9 cellular contexts compared by ENCODE assay signal in the genomic region with DNA sequence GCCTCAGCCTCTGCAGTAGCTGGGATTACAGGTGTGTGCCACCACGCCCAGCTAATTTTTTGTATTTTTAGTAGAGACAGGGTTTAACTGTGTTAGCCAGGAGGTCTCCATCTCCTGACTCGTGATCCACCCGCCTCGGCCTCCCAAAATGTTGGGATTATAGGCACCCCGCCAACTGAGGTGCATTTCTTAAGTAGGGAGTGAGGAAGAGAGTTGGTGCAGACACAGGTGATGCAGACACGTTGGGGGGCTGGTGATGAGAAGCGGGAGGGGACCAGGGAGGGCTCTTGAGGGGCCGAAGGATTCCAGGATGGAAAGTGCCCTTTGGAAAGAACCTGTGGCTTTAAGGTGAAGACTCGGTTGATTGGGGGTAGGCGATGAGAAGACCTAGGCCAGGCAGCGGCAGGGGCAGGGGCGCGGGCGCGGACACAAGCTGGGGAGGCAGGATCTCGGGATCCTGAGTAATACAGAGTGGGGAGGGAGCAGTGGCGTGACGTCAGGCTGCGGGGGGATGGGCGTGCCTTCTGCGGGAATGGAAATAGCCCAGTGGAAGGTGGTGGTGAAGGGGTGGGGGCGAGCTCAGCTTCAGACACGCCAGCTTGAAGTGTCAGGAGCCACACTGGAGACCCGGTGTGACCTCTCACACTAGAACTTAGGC. TPM values are rescaled to one million over a fixed set of nuclear protein-coding genes. Genes with fewer than 3 reads are reported as not detected.
A peak's percentile ranks its signal among the peaks of the same experiment; 100 is the strongest.
DNase-seq lines count a peak whose midpoint lies in the region; ATAC-seq, FAIRE-seq and TF ChIP-seq lines count a peak whose summit lies in the region.
"Had no signal": no experiment of that assay in that cellular context is flagged by ENCODE, and none has a peak within 500 bp of the region (broad histone marks: within the 10 kb centered on the region; RNA-seq: fewer than 3 reads in every experiment).

No MANE protein-coding gene starts in this region.

- CTCF ChIA-PET in endothelial cell of umbilical vein (lab: Charles Lee) = interaction anchor here (1.2 kb wide), 1 partner anchor 10 kb away, joined by 5 read pairs; no protein-coding TSS in a partner anchor

- H3K9ac ChIP-seq in endothelial cell of umbilical vein (replicated peaks; ENCODE audit: extremely low read depth, insufficient read depth, low read length) = no peak overlapping the region

- BruUV-seq in endothelial cell of umbilical vein (replicated peaks; lab: Mats Ljungman, UMichigan) = no TSS peak

- peaks cover 2% of the 10 kb centered on the region for H4K20me1 ChIP-seq in endothelial cell of umbilical vein (replicated peaks; ENCODE audit: control insufficient read depth, extremely low read depth, insufficient read depth, low read length)

- H3K9me3 ChIP-seq in endothelial cell of umbilical vein (replicated peaks; ENCODE audit: control insufficient read depth, insufficient read depth, low read length) (no peaks in the 10 kb centered on the region), transverse colon (no peaks in the 10 kb centered on the region), BE2C (no peaks in the 10 kb centered on the region)

- peaks cover 24% of the 10 kb centered on the region for H3K79me2 ChIP-seq in endothelial cell of umbilical vein (ENCODE audit: control insufficient read depth, insufficient read depth, low read length)

- TF ChIP-seq CTCF in endothelial cell of umbilical vein (IDR thresholded peaks at IDR 0.05; ENCODE audit: extremely low read depth in 1 of 2, insufficient read depth in 1 of 2, low read depth in 1 of 2, low read length in 2 of 2) (no peak), mesothelial cell of epicardium (IDR thresholded peaks at IDR 0.05; ENCODE audit: unreplicated experiment) (no peak), transverse colon (IDR thresholded peaks at IDR 0.05) (no peak), BE2C (IDR thresholded peaks at IDR 0.05; ENCODE audit: low read depth, low read length) (no peak)

- H3K4me2 ChIP-seq in endothelial cell of umbilical vein (ENCODE audit: insufficient read depth, low read length) = no peak overlapping the region

- H3K36me3 Mint-ChIP-seq in mesothelial cell of epicardium = no peaks in the 10 kb centered on the region
- peaks cover 19% of the 10 kb centered on the region for H3K36me3 Mint-ChIP-seq in activated T-cell treated with anti-CD3 and anti-CD28 coated beads, Interleukin-2, amount 50 U/mL, for 24 hours (ENCODE audit: low read depth)

- intact Hi-C loops in endothelial cell of umbilical vein (cut with micrococcal nuclease) (no loop called here), transverse colon (cut with DNase I; ENCODE audit: low total_unique reads) (no loop called here)

- dilution Hi-C loops in endothelial cell of umbilical vein (cut with MboI; ENCODE audit: extremely low pct_ligation_motif_present, low sequenced_read_pairs) = no loop called here

- H3K27me3 Mint-ChIP-seq in mesothelial cell of epicardium (ENCODE audit: low read depth) = peaks cover 3% of the 10 kb centered on the region
- no peaks in the 10 kb centered on the region for H3K27me3 Mint-ChIP-seq in activated T-cell treated with anti-CD3 and anti-CD28 coated beads, Interleukin-2, amount 50 U/mL, for 24 hours

- TF ChIP-seq EP300 in transverse colon (IDR thresholded peaks at IDR 0.05; ENCODE audit: low read depth) = no peak

- 29 to 59% methylated on average over 16 to 24 of the region's 24 CpGs for WGBS in transverse colon (ENCODE audit: low coverage in 1 of 2), 2 donors

- H3K27ac ChIP-seq in endothelial cell of umbilical vein (ENCODE audit: insufficient read depth, low read depth, low read length) = no peak overlapping the region
- no peak overlapping the region for H3K27ac ChIP-seq in transverse colon
- H3K27ac ChIP-seq: SK-N-MC had no signal

- DNase-seq in NCI-H2227 treated with DMSO at 0.1 percent for 48 hours (lab: John Stamatoyannopoulos, UW) (peak; percentile 59), endothelial cell of umbilical vein (ENCODE audit: low read depth, low spot score) (peak; percentile 59), mesothelial cell of epicardium (ENCODE audit: low spot score in 2 of 2, unreplicated experiment in 2 of 2) (no peak), transverse colon (peak; percentile 71), BE2C (no peak), SHP77 treated with DMSO at 0.1 percent for 48 hours (lab: John Stamatoyannopoulos, UW) (no peak)
- DNase-seq in activated T-cell treated with anti-CD3 and anti-CD28 coated beads, Interleukin-2, amount 50 U/mL, for 24 hours = no peak

- no peak overlapping the region for H3K4me3 ChIP-seq in endothelial cell of umbilical vein (replicated peaks in 1 of 3; ENCODE audit: insufficient read depth in 1 of 3, low read depth in 1 of 3, low read length in 3 of 3)
- H3K4me3 ChIP-seq in transverse colon = no peak overlapping the region
- no peak overlapping the region for H3K4me3 ChIP-seq in BE2C (ENCODE audit: low read depth, low read length)
- H3K4me3 ChIP-seq: SK-N-MC had no signal

- peaks cover 34% of the 10 kb centered on the region for H3K4me1 Mint-ChIP-seq in mesothelial cell of epicardium
- H3K4me1 Mint-ChIP-seq in activated T-cell treated with anti-CD3 and anti-CD28 coated beads, Interleukin-2, amount 50 U/mL, for 24 hours (ENCODE audit: low read depth) = peaks cover 33% of the 10 kb centered on the region

- in situ Hi-C loops in transverse colon (cut with MboI; ENCODE audit: low pct_ligation_motif_present in 1 of 4, low pct_unique_long_range_greater_than_20kb in 1 of 4, low sequenced_read_pairs in 3 of 4) = no loop called here

- no peak for ATAC-seq in HG03139 (IDR thresholded peaks at IDR 0.05; ENCODE audit: unreplicated experiment)

- H3K27me3 ChIP-seq in endothelial cell of umbilical vein (ENCODE audit: control insufficient read depth in 2 of 2, insufficient read depth in 2 of 2, low read length in 2 of 2) (no peaks in the 10 kb centered on the region), transverse colon (no peaks in the 10 kb centered on the region), BE2C (no peaks in the 10 kb centered on the region)

- H3K36me3 ChIP-seq in endothelial cell of umbilical vein (ENCODE audit: control insufficient read depth in 2 of 2, extremely low read depth in 1 of 2, insufficient read depth in 2 of 2, low read length in 2 of 2) (no peaks in the 10 kb centered on the region), transverse colon (no peaks in the 10 kb centered on the region), BE2C (peaks cover 4% of the 10 kb centered on the region; the same call in 1 of the 2 replicates)

- H3K4me1 ChIP-seq in endothelial cell of umbilical vein (ENCODE audit: control insufficient read depth, extremely low read depth, insufficient read depth, low read length) (peaks cover 12% of the 10 kb centered on the region), transverse colon (peaks cover 15 to 29% (median 21%) of the 10 kb centered on the region in 4 donors), BE2C (peaks cover 3% of the 10 kb centered on the region; the same call in 1 of the 2 replicates)

- no peak overlapping the region for H3K4me3 Mint-ChIP-seq in mesothelial cell of epicardium
- H3K4me3 Mint-ChIP-seq in activated T-cell treated with anti-CD3 and anti-CD28 coated beads, Interleukin-2, amount 50 U/mL, for 24 hours = no peak overlapping the region

- no peak for FAIRE-seq in endothelial cell of umbilical vein (lab: Jason Lieb, UNC)

- TF ChIP-seq POLR2A in endothelial cell of umbilical vein (IDR thresholded peaks at IDR 0.05; ENCODE audit: low read depth, low read length) (no peak), transverse colon (IDR thresholded peaks at IDR 0.05) (no peak)

- POLR2A ChIA-PET in endothelial cell of umbilical vein (lab: Charles Lee) = no interaction called here

- H2AFZ ChIP-seq in endothelial cell of umbilical vein (ENCODE audit: low read depth, low read length) = peak overlapping the region; percentile 15

- peak overlapping the region; percentile 14 for H3K27ac Mint-ChIP-seq in mesothelial cell of epicardium
- no peak overlapping the region for H3K27ac Mint-ChIP-seq in activated T-cell treated with anti-CD3 and anti-CD28 coated beads, Interleukin-2, amount 50 U/mL, for 24 hours

- no peaks in the 10 kb centered on the region for H3K9me1 ChIP-seq in endothelial cell of umbilical vein (replicated peaks; ENCODE audit: control insufficient read depth, extremely low read depth, insufficient read depth, low read length)

- H3K9me3 Mint-ChIP-seq in mesothelial cell of epicardium = no peaks in the 10 kb centered on the region
- H3K9me3 Mint-ChIP-seq in activated T-cell treated with anti-CD3 and anti-CD28 coated beads, Interleukin-2, amount 50 U/mL, for 24 hours = no peaks in the 10 kb centered on the region

RNA-seq across cellular contexts. Expression of gene ATP6V0C, which starts 2.5 kb away (rescaled TPM):
- 187 and 194 TPM in 2 replicates for total RNA-seq in endothelial cell of umbilical vein
- 122 and 146 TPM in 2 replicates for polyA plus RNA-seq in endothelial cell of umbilical vein
- polyA plus RNA-seq in endothelial cell of umbilical vein (2011; cell fraction: cytosol; rRNA removed) = 82.0 and 82.5 TPM in 2 replicates
- polyA plus RNA-seq in endothelial cell of umbilical vein (2011; cell fraction: nucleus; rRNA removed) = 37.3 and 44.2 TPM in 2 replicates
- 209 and 256 TPM in 2 replicates for polyA plus RNA-seq in endothelial cell of umbilical vein (2012)
- polyA minus RNA-seq in endothelial cell of umbilical vein = 31.4 and 43.3 TPM in 2 replicates
- 112 TPM for polyA minus RNA-seq in endothelial cell of umbilical vein (2011; cell fraction: cytosol; rRNA and poly(A)+ RNA removed)
- polyA minus RNA-seq in endothelial cell of umbilical vein (2011; cell fraction: nucleus; rRNA and poly(A)+ RNA removed) = 19.4 and 31.2 TPM in 2 replicates
- total RNA-seq in mesothelial cell of epicardium = 143 to 151 TPM (median 149 TPM) in 3 replicates
- total RNA-seq in transverse colon = 100 to 1,000 TPM; 101 to 237 (median 135) TPM
- 645 TPM for polyA plus RNA-seq in BE2C (2012; ENCODE audit: insufficient read depth, insufficient read length, low read depth)

RNA-seq across cellular contexts. Expression of gene AMDHD2, which starts 8.9 kb away (rescaled TPM):
- total RNA-seq in endothelial cell of umbilical vein (54.5 and 59.5 TPM in 2 replicates), mesothelial cell of epicardium (46.3 to 47.2 TPM (median 46.4 TPM) in 3 replicates), transverse colon (100 to 1,000 TPM in 1 of 4 donors, 10 to 100 TPM in 3; 30.2 to 115 (median 52.4) TPM)
- polyA plus RNA-seq in endothelial cell of umbilical vein = 39.4 and 58.2 TPM in 2 replicates
- 13.6 and 21.4 TPM in 2 replicates for polyA plus RNA-seq in endothelial cell of umbilical vein (2011; cell fraction: cytosol; rRNA removed)
- 188 and 225 TPM in 2 replicates for polyA plus RNA-seq in endothelial cell of umbilical vein (2011; cell fraction: nucleus; rRNA removed)
- polyA plus RNA-seq in endothelial cell of umbilical vein (2012) = 24.1 and 27.6 TPM in 2 replicates
- polyA minus RNA-seq in endothelial cell of umbilical vein = 22.5 and 34.3 TPM in 2 replicates
- polyA minus RNA-seq in endothelial cell of umbilical vein (2011; cell fraction: cytosol; rRNA and poly(A)+ RNA removed) = 14.8 TPM
- 46.0 and 79.6 TPM in 2 replicates for polyA minus RNA-seq in endothelial cell of umbilical vein (2011; cell fraction: nucleus; rRNA and poly(A)+ RNA removed)
- polyA plus RNA-seq in BE2C (2012; ENCODE audit: insufficient read depth, insufficient read length, low read depth) = 39.4 TPM

RNA-seq across cellular contexts. Expression of gene CEMP1, which starts 20.0 kb away (rescaled TPM):
- total RNA-seq in endothelial cell of umbilical vein = not detected in 2 replicates
- polyA plus RNA-seq in endothelial cell of umbilical vein = not detected in 2 replicates
- polyA plus RNA-seq in endothelial cell of umbilical vein (2011; cell fraction: cytosol; rRNA removed) = not detected in 2 replicates
- not detected in 2 replicates for polyA plus RNA-seq in endothelial cell of umbilical vein (2011; cell fraction: nucleus; rRNA removed)
- polyA plus RNA-seq in endothelial cell of umbilical vein (2012) = 1.1 TPM in 1 of 2 replicates, not detected in the other
- not detected in 2 replicates for polyA minus RNA-seq in endothelial cell of umbilical vein
- not detected for polyA minus RNA-seq in endothelial cell of umbilical vein (2011; cell fraction: cytosol; rRNA and poly(A)+ RNA removed)
- not detected in 2 replicates for polyA minus RNA-seq in endothelial cell of umbilical vein (2011; cell fraction: nucleus; rRNA and poly(A)+ RNA removed)
- total RNA-seq in mesothelial cell of epicardium = 0.75 to 1.7 TPM (median 1.1 TPM) in 3 replicates
- 1 to 10 TPM in 2 of 4 donors, not detected in 2; 1.9 to 3.1 TPM for total RNA-seq in transverse colon
- polyA plus RNA-seq in BE2C (2012; ENCODE audit: insufficient read depth, insufficient read length, low read depth) = 4.7 TPM

RNA-seq across cellular contexts. Expression of gene PDPK1, which starts 26.6 kb away (rescaled TPM):
- total RNA-seq in endothelial cell of umbilical vein (37.3 and 40.8 TPM in 2 replicates), mesothelial cell of epicardium (40.4 to 44.6 TPM (median 42.7 TPM) in 3 replicates), transverse colon (10 to 100 TPM; 39.6 to 96.9 (median 69.5) TPM)
- 19.9 and 22.4 TPM in 2 replicates for polyA plus RNA-seq in endothelial cell of umbilical vein
- polyA plus RNA-seq in endothelial cell of umbilical vein (2011; cell fraction: cytosol; rRNA removed) = 24.6 and 26.6 TPM in 2 replicates
- 43.3 and 47.2 TPM in 2 replicates for polyA plus RNA-seq in endothelial cell of umbilical vein (2011; cell fraction: nucleus; rRNA removed)
- polyA plus RNA-seq in endothelial cell of umbilical vein (2012) = 23.8 and 24.9 TPM in 2 replicates
- polyA minus RNA-seq in endothelial cell of umbilical vein = 39.4 and 42.7 TPM in 2 replicates
- 17.0 TPM for polyA minus RNA-seq in endothelial cell of umbilical vein (2011; cell fraction: cytosol; rRNA and poly(A)+ RNA removed)
- polyA minus RNA-seq in endothelial cell of umbilical vein (2011; cell fraction: nucleus; rRNA and poly(A)+ RNA removed) = 26.3 and 30.0 TPM in 2 replicates
- polyA plus RNA-seq in BE2C (2012; ENCODE audit: insufficient read depth, insufficient read length, low read depth) = 52.4 TPM

RNA-seq across cellular contexts. Expression of gene TBC1D24, which starts 36.3 kb away (rescaled TPM):
- total RNA-seq in endothelial cell of umbilical vein (17.3 and 22.8 TPM in 2 replicates), mesothelial cell of epicardium (24.2 to 25.0 TPM (median 24.7 TPM) in 3 replicates), transverse colon (10 to 100 TPM in 2 of 4 donors, 1 to 10 TPM in 2; 8.3 to 19.3 (median 11.6) TPM)
- 8.1 and 10.6 TPM in 2 replicates for polyA plus RNA-seq in endothelial cell of umbilical vein
- 4.8 and 7.3 TPM in 2 replicates for polyA plus RNA-seq in endothelial cell of umbilical vein (2011; cell fraction: cytosol; rRNA removed)
- polyA plus RNA-seq in endothelial cell of umbilical vein (2011; cell fraction: nucleus; rRNA removed) = 16.4 and 18.5 TPM in 2 replicates
- 7.8 and 8.1 TPM in 2 replicates for polyA plus RNA-seq in endothelial cell of umbilical vein (2012)
- 12.4 and 16.1 TPM in 2 replicates for polyA minus RNA-seq in endothelial cell of umbilical vein
- 8.8 TPM for polyA minus RNA-seq in endothelial cell of umbilical vein (2011; cell fraction: cytosol; rRNA and poly(A)+ RNA removed)
- polyA minus RNA-seq in endothelial cell of umbilical vein (2011; cell fraction: nucleus; rRNA and poly(A)+ RNA removed) = 8.9 and 10.8 TPM in 2 replicates
- polyA plus RNA-seq in BE2C (2012; ENCODE audit: insufficient read depth, insufficient read length, low read depth) = 27.6 TPM

Comparison
In these comparisons a context has a peak if more than half of its experiments do, and no peak if none do; other contexts are left out.
1. DNase-seq: peak in NCI-H2227 treated with DMSO at 0.1 percent for 48 hours (single experiment), endothelial cell of umbilical vein (single experiment) and transverse colon (single experiment); none in mesothelial cell of epicardium (0 of 2), activated T-cell treated with anti-CD3 and anti-CD28 coated beads, Interleukin-2, amount 50 U/mL, for 24 hours (single experiment), BE2C (single experiment) and SHP77 treated with DMSO at 0.1 percent for 48 hours (single experiment).